Comparison of ENCODE assay signal across 1 cellular context in the genomic region with DNA sequence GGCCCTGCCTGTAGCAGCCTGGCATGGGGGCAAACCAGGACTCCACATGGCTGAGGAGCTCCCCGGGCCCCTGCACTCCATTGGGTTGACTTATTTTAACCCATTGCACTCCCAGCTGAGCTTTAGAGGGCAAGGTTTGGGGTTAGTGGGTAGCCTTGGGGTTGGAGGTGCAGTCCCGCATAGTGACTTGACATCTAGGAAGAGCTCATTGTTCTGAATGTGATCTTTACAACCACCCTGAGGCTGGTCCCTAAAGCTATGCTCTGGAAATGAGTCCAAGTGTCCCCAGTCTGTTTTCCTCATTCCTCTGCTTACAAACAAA.
TF ChIP-seq lines count a peak whose summit lies in the region.

No MANE protein-coding gene starts in this region.

TF ChIP-seq in HepG2, 621 proteins besides CTCF, POLR2A, EP300 and RAD21 (continued from another document):
- TF ChIP-seq, protein P1, sequence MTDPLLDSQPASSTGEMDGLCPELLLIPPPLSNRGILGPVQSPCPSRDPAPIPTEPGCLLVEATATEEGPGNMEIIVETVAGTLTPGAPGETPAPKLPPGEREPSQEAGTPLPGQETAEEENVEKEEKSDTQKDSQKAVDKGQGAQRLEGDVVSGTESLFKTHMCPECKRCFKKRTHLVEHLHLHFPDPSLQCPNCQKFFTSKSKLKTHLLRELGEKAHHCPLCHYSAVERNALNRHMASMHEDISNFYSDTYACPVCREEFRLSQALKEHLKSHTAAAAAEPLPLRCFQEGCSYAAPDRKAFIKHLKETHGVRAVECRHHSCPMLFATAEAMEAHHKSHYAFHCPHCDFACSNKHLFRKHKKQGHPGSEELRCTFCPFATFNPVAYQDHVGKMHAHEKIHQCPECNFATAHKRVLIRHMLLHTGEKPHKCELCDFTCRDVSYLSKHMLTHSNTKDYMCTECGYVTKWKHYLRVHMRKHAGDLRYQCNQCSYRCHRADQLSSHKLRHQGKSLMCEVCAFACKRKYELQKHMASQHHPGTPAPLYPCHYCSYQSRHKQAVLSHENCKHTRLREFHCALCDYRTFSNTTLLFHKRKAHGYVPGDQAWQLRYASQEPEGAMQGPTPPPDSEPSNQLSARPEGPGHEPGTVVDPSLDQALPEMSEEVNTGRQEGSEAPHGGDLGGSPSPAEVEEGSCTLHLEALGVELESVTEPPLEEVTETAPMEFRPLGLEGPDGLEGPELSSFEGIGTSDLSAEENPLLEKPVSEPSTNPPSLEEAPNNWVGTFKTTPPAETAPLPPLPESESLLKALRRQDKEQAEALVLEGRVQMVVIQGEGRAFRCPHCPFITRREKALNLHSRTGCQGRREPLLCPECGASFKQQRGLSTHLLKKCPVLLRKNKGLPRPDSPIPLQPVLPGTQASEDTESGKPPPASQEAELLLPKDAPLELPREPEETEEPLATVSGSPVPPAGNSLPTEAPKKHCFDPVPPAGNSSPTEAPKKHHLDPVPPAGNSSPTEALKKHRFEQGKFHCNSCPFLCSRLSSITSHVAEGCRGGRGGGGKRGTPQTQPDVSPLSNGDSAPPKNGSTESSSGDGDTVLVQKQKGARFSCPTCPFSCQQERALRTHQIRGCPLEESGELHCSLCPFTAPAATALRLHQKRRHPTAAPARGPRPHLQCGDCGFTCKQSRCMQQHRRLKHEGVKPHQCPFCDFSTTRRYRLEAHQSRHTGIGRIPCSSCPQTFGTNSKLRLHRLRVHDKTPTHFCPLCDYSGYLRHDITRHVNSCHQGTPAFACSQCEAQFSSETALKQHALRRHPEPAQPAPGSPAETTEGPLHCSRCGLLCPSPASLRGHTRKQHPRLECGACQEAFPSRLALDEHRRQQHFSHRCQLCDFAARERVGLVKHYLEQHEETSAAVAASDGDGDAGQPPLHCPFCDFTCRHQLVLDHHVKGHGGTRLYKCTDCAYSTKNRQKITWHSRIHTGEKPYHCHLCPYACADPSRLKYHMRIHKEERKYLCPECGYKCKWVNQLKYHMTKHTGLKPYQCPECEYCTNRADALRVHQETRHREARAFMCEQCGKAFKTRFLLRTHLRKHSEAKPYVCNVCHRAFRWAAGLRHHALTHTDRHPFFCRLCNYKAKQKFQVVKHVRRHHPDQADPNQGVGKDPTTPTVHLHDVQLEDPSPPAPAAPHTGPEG (CRISPR knock-in tag; IDR thresholded peaks at IDR 0.05): no peak
- TF ChIP-seq SRF (IDR thresholded peaks at IDR 0.05; ENCODE audit: low read depth, low read length) (no peak), RFX1 (IDR thresholded peaks at IDR 0.05) (no peak), ZSCAN22 (CRISPR knock-in tag; IDR thresholded peaks at IDR 0.05) (0 out of 2 replicates have a peak, but pooled peaks have one; percentile 10), ZNF567 (CRISPR knock-in tag; IDR thresholded peaks at IDR 0.05; ENCODE audit: borderline replicate concordance) (no peak), ZBTB3 (CRISPR knock-in tag; IDR thresholded peaks at IDR 0.05; ENCODE audit: borderline replicate concordance, low read depth) (no peak)
- TF ChIP-seq, protein P2, sequence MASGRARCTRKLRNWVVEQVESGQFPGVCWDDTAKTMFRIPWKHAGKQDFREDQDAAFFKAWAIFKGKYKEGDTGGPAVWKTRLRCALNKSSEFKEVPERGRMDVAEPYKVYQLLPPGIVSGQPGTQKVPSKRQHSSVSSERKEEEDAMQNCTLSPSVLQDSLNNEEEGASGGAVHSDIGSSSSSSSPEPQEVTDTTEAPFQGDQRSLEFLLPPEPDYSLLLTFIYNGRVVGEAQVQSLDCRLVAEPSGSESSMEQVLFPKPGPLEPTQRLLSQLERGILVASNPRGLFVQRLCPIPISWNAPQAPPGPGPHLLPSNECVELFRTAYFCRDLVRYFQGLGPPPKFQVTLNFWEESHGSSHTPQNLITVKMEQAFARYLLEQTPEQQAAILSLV (CRISPR knock-in tag; IDR thresholded peaks at IDR 0.05; ENCODE audit: borderline replicate concordance): no peak
- TF ChIP-seq, protein P3, sequence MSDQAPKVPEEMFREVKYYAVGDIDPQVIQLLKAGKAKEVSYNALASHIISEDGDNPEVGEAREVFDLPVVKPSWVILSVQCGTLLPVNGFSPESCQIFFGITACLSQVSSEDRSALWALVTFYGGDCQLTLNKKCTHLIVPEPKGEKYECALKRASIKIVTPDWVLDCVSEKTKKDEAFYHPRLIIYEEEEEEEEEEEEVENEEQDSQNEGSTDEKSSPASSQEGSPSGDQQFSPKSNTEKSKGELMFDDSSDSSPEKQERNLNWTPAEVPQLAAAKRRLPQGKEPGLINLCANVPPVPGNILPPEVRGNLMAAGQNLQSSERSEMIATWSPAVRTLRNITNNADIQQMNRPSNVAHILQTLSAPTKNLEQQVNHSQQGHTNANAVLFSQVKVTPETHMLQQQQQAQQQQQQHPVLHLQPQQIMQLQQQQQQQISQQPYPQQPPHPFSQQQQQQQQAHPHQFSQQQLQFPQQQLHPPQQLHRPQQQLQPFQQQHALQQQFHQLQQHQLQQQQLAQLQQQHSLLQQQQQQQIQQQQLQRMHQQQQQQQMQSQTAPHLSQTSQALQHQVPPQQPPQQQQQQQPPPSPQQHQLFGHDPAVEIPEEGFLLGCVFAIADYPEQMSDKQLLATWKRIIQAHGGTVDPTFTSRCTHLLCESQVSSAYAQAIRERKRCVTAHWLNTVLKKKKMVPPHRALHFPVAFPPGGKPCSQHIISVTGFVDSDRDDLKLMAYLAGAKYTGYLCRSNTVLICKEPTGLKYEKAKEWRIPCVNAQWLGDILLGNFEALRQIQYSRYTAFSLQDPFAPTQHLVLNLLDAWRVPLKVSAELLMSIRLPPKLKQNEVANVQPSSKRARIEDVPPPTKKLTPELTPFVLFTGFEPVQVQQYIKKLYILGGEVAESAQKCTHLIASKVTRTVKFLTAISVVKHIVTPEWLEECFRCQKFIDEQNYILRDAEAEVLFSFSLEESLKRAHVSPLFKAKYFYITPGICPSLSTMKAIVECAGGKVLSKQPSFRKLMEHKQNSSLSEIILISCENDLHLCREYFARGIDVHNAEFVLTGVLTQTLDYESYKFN (CRISPR knock-in tag; conservative IDR thresholded peaks at IDR 0.05): 0 out of 2 replicates have a peak, but pooled peaks have one; percentile 24
- TF ChIP-seq, protein P4, sequence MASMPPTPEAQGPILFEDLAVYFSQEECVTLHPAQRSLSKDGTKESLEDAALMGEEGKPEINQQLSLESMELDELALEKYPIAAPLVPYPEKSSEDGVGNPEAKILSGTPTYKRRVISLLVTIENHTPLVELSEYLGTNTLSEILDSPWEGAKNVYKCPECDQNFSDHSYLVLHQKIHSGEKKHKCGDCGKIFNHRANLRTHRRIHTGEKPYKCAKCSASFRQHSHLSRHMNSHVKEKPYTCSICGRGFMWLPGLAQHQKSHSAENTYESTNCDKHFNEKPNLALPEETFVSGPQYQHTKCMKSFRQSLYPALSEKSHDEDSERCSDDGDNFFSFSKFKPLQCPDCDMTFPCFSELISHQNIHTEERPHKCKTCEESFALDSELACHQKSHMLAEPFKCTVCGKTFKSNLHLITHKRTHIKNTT (CRISPR knock-in tag; IDR thresholded peaks at IDR 0.05): no peak
- TF ChIP-seq, protein P5, sequence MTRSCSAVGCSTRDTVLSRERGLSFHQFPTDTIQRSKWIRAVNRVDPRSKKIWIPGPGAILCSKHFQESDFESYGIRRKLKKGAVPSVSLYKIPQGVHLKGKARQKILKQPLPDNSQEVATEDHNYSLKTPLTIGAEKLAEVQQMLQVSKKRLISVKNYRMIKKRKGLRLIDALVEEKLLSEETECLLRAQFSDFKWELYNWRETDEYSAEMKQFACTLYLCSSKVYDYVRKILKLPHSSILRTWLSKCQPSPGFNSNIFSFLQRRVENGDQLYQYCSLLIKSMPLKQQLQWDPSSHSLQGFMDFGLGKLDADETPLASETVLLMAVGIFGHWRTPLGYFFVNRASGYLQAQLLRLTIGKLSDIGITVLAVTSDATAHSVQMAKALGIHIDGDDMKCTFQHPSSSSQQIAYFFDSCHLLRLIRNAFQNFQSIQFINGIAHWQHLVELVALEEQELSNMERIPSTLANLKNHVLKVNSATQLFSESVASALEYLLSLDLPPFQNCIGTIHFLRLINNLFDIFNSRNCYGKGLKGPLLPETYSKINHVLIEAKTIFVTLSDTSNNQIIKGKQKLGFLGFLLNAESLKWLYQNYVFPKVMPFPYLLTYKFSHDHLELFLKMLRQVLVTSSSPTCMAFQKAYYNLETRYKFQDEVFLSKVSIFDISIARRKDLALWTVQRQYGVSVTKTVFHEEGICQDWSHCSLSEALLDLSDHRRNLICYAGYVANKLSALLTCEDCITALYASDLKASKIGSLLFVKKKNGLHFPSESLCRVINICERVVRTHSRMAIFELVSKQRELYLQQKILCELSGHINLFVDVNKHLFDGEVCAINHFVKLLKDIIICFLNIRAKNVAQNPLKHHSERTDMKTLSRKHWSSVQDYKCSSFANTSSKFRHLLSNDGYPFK (CRISPR knock-in tag; IDR thresholded peaks at IDR 0.05; ENCODE audit: borderline replicate concordance): no peak
- TF ChIP-seq, protein P6, sequence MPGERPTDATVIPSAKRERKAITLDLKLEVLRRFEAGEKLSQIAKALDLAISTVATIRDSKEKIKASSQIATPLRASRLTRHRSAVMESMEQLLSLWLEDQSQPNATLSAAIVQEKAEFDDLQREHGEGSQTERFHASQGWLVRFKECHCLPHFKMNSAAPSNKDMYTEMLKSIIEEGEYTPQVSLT (CRISPR knock-in tag; IDR thresholded peaks at IDR 0.05; ENCODE audit: borderline replicate concordance, low read depth): no peak
